ENCODE assay signal across 9 cellular contexts in the genomic region with DNA sequence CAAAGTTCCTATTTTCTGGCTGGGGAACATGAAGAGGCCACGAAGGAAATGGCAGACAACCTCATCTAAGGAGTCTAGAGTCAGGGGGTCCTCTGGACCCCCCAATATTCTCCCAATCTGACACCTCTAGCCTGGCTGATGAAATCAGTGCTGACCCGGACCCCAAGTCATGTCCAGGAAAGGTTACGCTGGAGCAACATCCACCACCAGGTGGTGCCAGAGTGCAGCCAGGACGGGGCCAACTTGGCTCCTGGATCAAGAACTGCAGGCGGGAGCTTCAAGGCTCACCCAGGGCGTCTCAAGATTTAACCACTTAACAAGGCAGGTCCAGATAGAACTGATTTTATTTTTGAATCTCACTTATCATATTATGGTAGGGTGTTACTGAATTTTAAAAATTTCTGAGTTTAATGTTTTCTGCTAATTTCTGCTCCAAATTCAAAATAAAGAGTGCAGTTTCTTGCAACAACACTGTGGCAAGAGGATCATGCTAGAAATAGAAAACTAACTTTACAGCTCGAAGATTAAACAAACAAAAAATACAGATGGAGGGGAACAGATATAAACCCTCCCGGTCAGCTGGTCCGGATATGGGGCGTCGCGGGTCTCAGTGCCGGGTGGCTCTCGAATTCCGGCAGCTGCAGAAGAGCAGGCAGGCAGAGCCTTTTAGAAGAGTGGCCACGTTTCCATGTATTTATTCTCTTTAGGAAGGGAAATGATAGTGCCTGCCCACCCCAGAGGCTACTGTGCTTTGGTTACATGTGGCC.
DNase-seq lines count a peak whose midpoint lies in the region; ATAC-seq and TF ChIP-seq lines count a peak whose summit lies in the region.
"Had no signal": no experiment of that assay in that cellular context is flagged by ENCODE, and none has a peak within 500 bp of the region (broad histone marks: within the 10 kb centered on the region; RNA-seq: fewer than 3 reads in every experiment).

No MANE protein-coding gene starts in this region.

- no peak overlapping the region for H3K4me3 ChIP-seq in HL-60 (replicated peaks; ENCODE audit: insufficient read depth, low read length)
- no peak overlapping the region for H3K4me3 ChIP-seq in fibroblast of the aortic adventitia (ENCODE audit: low read depth, low read length)
- no peak overlapping the region for H3K4me3 ChIP-seq in neural cell (ENCODE audit: low read length)
- H3K4me3 ChIP-seq in stomach, result no peak overlapping the region

- TF ChIP-seq CTCF in HL-60 (IDR thresholded peaks at IDR 0.05; ENCODE audit: insufficient read depth, low read length) (peak; percentile 69), fibroblast of the aortic adventitia (IDR thresholded peaks at IDR 0.05; ENCODE audit: insufficient read depth, low read length) (peak; percentile 93), neural cell (IDR thresholded peaks at IDR 0.05; ENCODE audit: poor library complexity, severe bottlenecking) (peak; percentile 81), stomach (IDR thresholded peaks at IDR 0.05) (peak in 6 of 7 experiments; percentile 48 to 97 (median 84))

- TF ChIP-seq EP300 in neural cell (conservative IDR thresholded peaks at IDR 0.05; ENCODE audit: poor library complexity, severe bottlenecking), result no peak
- no peak for TF ChIP-seq EP300 in stomach (IDR thresholded peaks at IDR 0.05)

- no peak overlapping the region for H2AFZ ChIP-seq in neural cell (ENCODE audit: low read depth, low read length)

- ATAC-seq in HG02763 (IDR thresholded peaks at IDR 0.05; ENCODE audit: unreplicated experiment), result no peak

- no peaks in the 10 kb centered on the region for H3K79me2 ChIP-seq in neural cell (replicated peaks; ENCODE audit: insufficient read depth, low read length)

- 39 to 45% (median 44%) methylated on average over 16 of the region's 16 CpGs for WGBS in stomach, 5 donors

- intact Hi-C loops in stomach (cut with DNase I; ENCODE audit: low total_unique reads), result loop anchor here (5.0 kb wide), 2 partner anchors 37 to 183 kb away; no protein-coding TSS in a partner anchor

- no peak overlapping the region for H3K4me2 ChIP-seq in neural cell (ENCODE audit: low read length)

- H4K20me1 ChIP-seq in neural cell (ENCODE audit: insufficient read depth), result no peaks in the 10 kb centered on the region

- H3K9me3 ChIP-seq in neural cell (ENCODE audit: low read length) (no peaks in the 10 kb centered on the region), stomach (no peaks in the 10 kb centered on the region)
- H3K9me3 ChIP-seq: neutrophil had no signal

- peak; percentile 76 for TF ChIP-seq RAD21 in neural cell (conservative IDR thresholded peaks at IDR 0.05)

- H3K27me3 ChIP-seq in HL-60 (ENCODE audit: insufficient read depth, poor library complexity, severe bottlenecking) (peaks cover 2% of the 10 kb centered on the region), neural cell (ENCODE audit: insufficient read depth, low read depth, low read length) (no peaks in the 10 kb centered on the region), stomach (no peaks in the 10 kb centered on the region)
- H3K27me3 ChIP-seq: neutrophil had no signal

- peak; percentile 88 for DNase-seq in GM03348 (ENCODE audit: low spot score)
- peak; percentile 35 to 65 for DNase-seq in HL-60 (ENCODE audit: low read depth in 1 of 2, low spot score in 1 of 2)
- peak; percentile 67 for DNase-seq in activated T-helper 1 cell treated with Interleukin-2 at 50 U/mL for 16 hours (ENCODE audit: low read depth)
- DNase-seq in fibroblast of the aortic adventitia (ENCODE audit: low read depth), result peak; percentile 85
- DNase-seq in stomach, result peak; percentile 88

- H3K9ac ChIP-seq in neural cell (ENCODE audit: low read length), result no peak overlapping the region

- TF ChIP-seq POLR2A in stomach (IDR thresholded peaks at IDR 0.05), result no peak

- no peak overlapping the region for H3K27ac ChIP-seq in HL-60 (replicated peaks)
- H3K27ac ChIP-seq in neural cell (ENCODE audit: low read length), result no peak overlapping the region
- peak overlapping the region in 3 of 5 donors; percentile 82 to 87 (median 87) for H3K27ac ChIP-seq in stomach
- H3K27ac ChIP-seq: neutrophil had no signal

- no peaks in the 10 kb centered on the region for H3K9me2 ChIP-seq in neural cell (ENCODE audit: insufficient read depth, low read length)

- H3K36me3 ChIP-seq in neural cell (ENCODE audit: insufficient read depth, low read length) (peaks cover 6% of the 10 kb centered on the region), stomach (peaks cover 17 to 31% (median 20%) of the 10 kb centered on the region in 4 donors)

- peaks cover 30 to 56% (median 41%) of the 10 kb centered on the region in 4 donors for H3K4me1 ChIP-seq in stomach

- H3F3A ChIP-seq in neural cell (ENCODE audit: insufficient read depth, low read length, poor library complexity, severe bottlenecking), result no peaks in the 10 kb centered on the region

TF ChIP-seq in PFSK-1, 5 proteins besides CTCF, POLR2A, EP300 and RAD21:
- no peak for TF ChIP-seq TAF1 (IDR thresholded peaks at IDR 0.05; ENCODE audit: borderline replicate concordance, insufficient read depth, low read length)
- no peak for TF ChIP-seq POLR2AphosphoS5 (IDR thresholded peaks at IDR 0.05; ENCODE audit: low read depth, low read length)
- TF ChIP-seq FOXP2 (optimal IDR thresholded peaks at IDR 0.05; ENCODE audit: borderline replicate concordance, extremely low read depth, extremely low read length, insufficient read depth), result peak; percentile 51
- TF ChIP-seq SIN3A (IDR thresholded peaks at IDR 0.05; ENCODE audit: borderline replicate concordance, insufficient read depth, low read length), result no peak
- TF ChIP-seq, protein P1, sequence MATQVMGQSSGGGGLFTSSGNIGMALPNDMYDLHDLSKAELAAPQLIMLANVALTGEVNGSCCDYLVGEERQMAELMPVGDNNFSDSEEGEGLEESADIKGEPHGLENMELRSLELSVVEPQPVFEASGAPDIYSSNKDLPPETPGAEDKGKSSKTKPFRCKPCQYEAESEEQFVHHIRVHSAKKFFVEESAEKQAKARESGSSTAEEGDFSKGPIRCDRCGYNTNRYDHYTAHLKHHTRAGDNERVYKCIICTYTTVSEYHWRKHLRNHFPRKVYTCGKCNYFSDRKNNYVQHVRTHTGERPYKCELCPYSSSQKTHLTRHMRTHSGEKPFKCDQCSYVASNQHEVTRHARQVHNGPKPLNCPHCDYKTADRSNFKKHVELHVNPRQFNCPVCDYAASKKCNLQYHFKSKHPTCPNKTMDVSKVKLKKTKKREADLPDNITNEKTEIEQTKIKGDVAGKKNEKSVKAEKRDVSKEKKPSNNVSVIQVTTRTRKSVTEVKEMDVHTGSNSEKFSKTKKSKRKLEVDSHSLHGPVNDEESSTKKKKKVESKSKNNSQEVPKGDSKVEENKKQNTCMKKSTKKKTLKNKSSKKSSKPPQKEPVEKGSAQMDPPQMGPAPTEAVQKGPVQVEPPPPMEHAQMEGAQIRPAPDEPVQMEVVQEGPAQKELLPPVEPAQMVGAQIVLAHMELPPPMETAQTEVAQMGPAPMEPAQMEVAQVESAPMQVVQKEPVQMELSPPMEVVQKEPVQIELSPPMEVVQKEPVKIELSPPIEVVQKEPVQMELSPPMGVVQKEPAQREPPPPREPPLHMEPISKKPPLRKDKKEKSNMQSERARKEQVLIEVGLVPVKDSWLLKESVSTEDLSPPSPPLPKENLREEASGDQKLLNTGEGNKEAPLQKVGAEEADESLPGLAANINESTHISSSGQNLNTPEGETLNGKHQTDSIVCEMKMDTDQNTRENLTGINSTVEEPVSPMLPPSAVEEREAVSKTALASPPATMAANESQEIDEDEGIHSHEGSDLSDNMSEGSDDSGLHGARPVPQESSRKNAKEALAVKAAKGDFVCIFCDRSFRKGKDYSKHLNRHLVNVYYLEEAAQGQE (IDR thresholded peaks at IDR 0.05; ENCODE audit: insufficient read depth in 1 of 2, low read depth in 2 of 2, low read length in 2 of 2), result no peak

TF ChIP-seq in neural cell, 6 proteins besides CTCF, POLR2A, EP300 and RAD21:
- no peak for TF ChIP-seq POLR2AphosphoS5 (IDR thresholded peaks at IDR 0.05)
- TF ChIP-seq TAF1 (IDR thresholded peaks at IDR 0.05; ENCODE audit: low read depth), result no peak
- no peak for TF ChIP-seq EZH2 (IDR thresholded peaks at IDR 0.05; ENCODE audit: borderline replicate concordance, insufficient read depth, low read length, poor library complexity, severe bottlenecking)
- TF ChIP-seq, protein P1 (IDR thresholded peaks at IDR 0.05; ENCODE audit: borderline replicate concordance), result no peak
- TF ChIP-seq SMC3 (conservative IDR thresholded peaks at IDR 0.05; ENCODE audit: poor library complexity), result peak; percentile 86

Comparison
In these comparisons a context has a peak if more than half of its experiments do, and no peak if none do; other contexts are left out.
1. H3K27ac ChIP-seq: peak in stomach (3 of 5); none in HL-60 (single experiment) and neural cell (single experiment).
2. Peak in every context shown above with its lines, with median percentiles within 50 percentile points of each other: DNase-seq and CTCF ChIP-seq.